Comparison of ENCODE assay signal across 12 cellular contexts in the genomic region with DNA sequence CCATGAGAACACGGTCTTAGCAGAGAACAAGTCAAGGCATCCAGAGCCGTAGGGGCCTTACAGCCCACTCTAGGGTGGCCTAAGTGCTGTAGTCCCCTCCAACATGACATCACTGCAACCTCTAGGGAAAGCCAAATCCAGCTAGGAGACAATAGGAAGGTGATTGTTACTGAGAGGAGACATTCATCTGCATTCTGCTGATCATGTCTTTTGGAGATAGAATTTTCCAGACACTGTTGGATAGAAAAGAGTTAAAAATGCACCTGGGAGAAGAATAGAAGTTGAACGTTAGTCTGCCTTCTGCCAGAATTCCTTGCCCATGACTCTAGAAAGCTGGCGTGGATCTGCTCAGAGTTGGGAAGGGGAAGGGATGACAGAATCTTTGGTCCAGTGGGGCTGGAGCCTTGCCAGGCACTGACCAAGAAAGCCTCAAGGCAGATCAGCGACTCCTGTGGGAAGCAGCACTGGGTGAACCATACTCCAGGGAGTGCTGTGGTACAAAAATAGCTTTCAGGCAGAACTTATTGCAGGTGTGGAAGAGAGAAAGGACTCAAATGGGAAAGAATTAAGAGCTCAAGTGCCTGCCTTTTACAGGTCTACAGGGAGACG. TPM values are rescaled to one million over a fixed set of nuclear protein-coding genes. Genes with fewer than 3 reads are reported as not detected.
A peak's percentile ranks its signal among the peaks of the same experiment; 100 is the strongest.
DNase-seq lines count a peak whose midpoint lies in the region; ATAC-seq, FAIRE-seq and TF ChIP-seq lines count a peak whose summit lies in the region.
"Had no signal": no experiment of that assay in that cellular context is flagged by ENCODE, and none has a peak within 500 bp of the region (broad histone marks: within the 10 kb centered on the region; RNA-seq: fewer than 3 reads in every experiment).

No MANE protein-coding gene starts in this region.

- intact Hi-C loops in HCT116 (cut with micrococcal nuclease) (loop anchor here (5.0 kb wide), 1 partner anchor 124 kb away; no protein-coding TSS in a partner anchor), testis (cut with DNase I; ENCODE audit: low total_unique reads) (no loop called here)

- no peak overlapping the region for H3K27ac ChIP-seq in HCT116 (ENCODE audit: low read depth, low read length)
- no peak overlapping the region for H3K27ac ChIP-seq in testis
- H3K27ac ChIP-seq: ascending aorta had no signal

- no peaks in the 10 kb centered on the region for H4K20me1 ChIP-seq in HCT116 (ENCODE audit: insufficient read depth)

- WGBS in testis, 2 donors, result 62 to 66% methylated on average over 6 of the region's 6 CpGs

- peak; percentile 7 to 43 (median 8); a peak in 1 of 6 replicates for TF ChIP-seq CTCF in HCT116 (IDR thresholded peaks at IDR 0.05 in 2 of 3, conservative IDR thresholded peaks at IDR 0.05 in 1 of 3; ENCODE audit: borderline replicate concordance in 1 of 3, insufficient read depth in 1 of 3, low read depth in 2 of 3, low read length in 2 of 3)
- TF ChIP-seq CTCF in WI38 (IDR thresholded peaks at IDR 0.05; ENCODE audit: low read depth, low read length), result 0 out of 2 replicates have a peak, but pooled peaks have one; percentile 24
- peak in 1 of 3 experiments; percentile 8 for TF ChIP-seq CTCF in testis (IDR thresholded peaks at IDR 0.05)

- H2AFZ ChIP-seq in HCT116 (ENCODE audit: low read depth, low read length, poor library complexity, severe bottlenecking), result no peak overlapping the region

- H3K4me1 ChIP-seq in HCT116 (ENCODE audit: control insufficient read depth in 1 of 2, insufficient read depth in 2 of 2, low read length in 2 of 2) (peaks cover 0 to 4% of the 10 kb centered on the region in 2 experiments; a peak in 3 of 4 replicates), testis (no peaks in the 10 kb centered on the region)

- DNase-seq in HCT116 (ENCODE audit: low read depth, low spot score) (no peak), foreskin melanocyte (peak; percentile 41), testis (peak; percentile 73), SW 1271 (lab: John Stamatoyannopoulos, UW) (no peak), GM12892 (ENCODE audit: insufficient read length) (no peak)
- DNase-seq: naive thymus-derived CD4-positive, alpha-beta T cell; NCI-H446; stimulated activated CD4-positive, alpha-beta T cell treated with anti-CD3 and anti-CD28 coated beads, Interleukin-1b, Interleukin-23, amount 100 ng/mL, for 48 hours; T-cell had no signal

- H3K4me3 ChIP-seq in HCT116 (replicated peaks in 1 of 2; ENCODE audit: low read depth in 1 of 2, low read length in 2 of 2), result no peak overlapping the region
- no peak overlapping the region for H3K4me3 ChIP-seq in WI38 (ENCODE audit: low read depth, low read length)
- no peak overlapping the region for H3K4me3 ChIP-seq in testis
- H3K4me3 ChIP-seq: ascending aorta had no signal

- no peak overlapping the region for H3K9ac ChIP-seq in HCT116 (ENCODE audit: low read length)

- H3K36me3 ChIP-seq in HCT116 (ENCODE audit: control insufficient read depth in 1 of 2, insufficient read depth in 2 of 2, low read length in 2 of 2), result no peaks in the 10 kb centered on the region
- H3K36me3 ChIP-seq in testis (ENCODE audit: low read depth, missing control alignments), result no peaks in the 10 kb centered on the region
- H3K36me3 ChIP-seq: ascending aorta had no signal

- CTCF ChIA-PET in HCT116 (lab: Charles Lee), result no interaction called here

- H3K79me2 ChIP-seq in HCT116 (ENCODE audit: insufficient read depth, low read length), result no peaks in the 10 kb centered on the region

- H3K27me3 ChIP-seq in HCT116 (ENCODE audit: insufficient read depth, low read length) (no peaks in the 10 kb centered on the region), testis (no peaks in the 10 kb centered on the region)
- H3K27me3 ChIP-seq: ascending aorta had no signal

- H3K9me3 ChIP-seq in HCT116 (ENCODE audit: control insufficient read depth in 1 of 2, insufficient read depth in 1 of 2, low read depth in 1 of 2, low read length in 2 of 2) (no peaks in the 10 kb centered on the region), testis (no peaks in the 10 kb centered on the region)
- H3K9me3 ChIP-seq: ascending aorta had no signal

- H3K9me2 ChIP-seq in HCT116 (ENCODE audit: insufficient read depth), result no peaks in the 10 kb centered on the region

- peak; percentile 52 for TF ChIP-seq RAD21 in HCT116 (IDR thresholded peaks at IDR 0.05; ENCODE audit: low read depth)

- POLR2A ChIA-PET in HCT116 (lab: Charles Lee), result no interaction called here

- RAD21 ChIA-PET in HCT116 (lab: Charles Lee; ENCODE audit: low non-redundant PET in 1 of 2, low total read pairs in 2 of 2, uncharacterized antibody in 2 of 2, unreplicated experiment in 2 of 2), result no interaction called here

- BruUV-seq in HCT116 (replicated peaks; lab: Mats Ljungman, UMichigan), result no TSS peak

- ATAC-seq in HCT116, result no peak
- ATAC-seq in GM21723 (IDR thresholded peaks at IDR 0.05; ENCODE audit: unreplicated experiment), result no peak
- ATAC-seq: naive thymus-derived CD4-positive, alpha-beta T cell; T-cell had no signal

- no peak overlapping the region for H3K4me2 ChIP-seq in HCT116 (ENCODE audit: low read length)

- TF ChIP-seq POLR2A in HCT116 (IDR thresholded peaks at IDR 0.05; ENCODE audit: borderline replicate concordance, extremely low read depth, insufficient read depth, insufficient read length) (no peak), testis (IDR thresholded peaks at IDR 0.05) (no peak), GM12892 (IDR thresholded peaks at IDR 0.05; ENCODE audit: low read depth, low read length) (no peak)

- FAIRE-seq in GM12892 (lab: Jason Lieb, UNC), result no peak

TF ChIP-seq in HCT116, 20 proteins besides CTCF, POLR2A, EP300 and RAD21 (continues in another document):
- TF ChIP-seq JUND (IDR thresholded peaks at IDR 0.05), result no peak
- TF ChIP-seq ATF3 (IDR thresholded peaks at IDR 0.05), result no peak
- no peak for TF ChIP-seq CBX3 (IDR thresholded peaks at IDR 0.05; ENCODE audit: low read depth)
- no peak for TF ChIP-seq ZFX (IDR thresholded peaks at IDR 0.05)
- no peak for TF ChIP-seq TCF7L2 (IDR thresholded peaks at IDR 0.05; ENCODE audit: borderline replicate concordance, extremely low read depth, insufficient read depth, insufficient read length)
- TF ChIP-seq SRF (IDR thresholded peaks at IDR 0.05; ENCODE audit: low read depth), result no peak
- no peak for TF ChIP-seq ELF1 (IDR thresholded peaks at IDR 0.05; ENCODE audit: borderline replicate concordance, low read depth)
- TF ChIP-seq EZH2 (IDR thresholded peaks at IDR 0.05), result no peak
- TF ChIP-seq EGR1 (IDR thresholded peaks at IDR 0.05; ENCODE audit: low read depth), result no peak
- TF ChIP-seq, protein P1, sequence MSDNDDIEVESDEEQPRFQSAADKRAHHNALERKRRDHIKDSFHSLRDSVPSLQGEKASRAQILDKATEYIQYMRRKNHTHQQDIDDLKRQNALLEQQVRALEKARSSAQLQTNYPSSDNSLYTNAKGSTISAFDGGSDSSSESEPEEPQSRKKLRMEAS (IDR thresholded peaks at IDR 0.05), result no peak
- no peak for TF ChIP-seq REST (IDR thresholded peaks at IDR 0.05; ENCODE audit: low read depth)
- TF ChIP-seq EZH2phosphoT487 (IDR thresholded peaks at IDR 0.05; ENCODE audit: borderline replicate concordance), result no peak
- no peak for TF ChIP-seq SIN3A (IDR thresholded peaks at IDR 0.05; ENCODE audit: low read depth)
- no peak for TF ChIP-seq YY1 (IDR thresholded peaks at IDR 0.05; ENCODE audit: extremely low read depth, insufficient replicate concordance, low read depth, low read length)
- no peak for TF ChIP-seq POLR2AphosphoS5 (IDR thresholded peaks at IDR 0.05; ENCODE audit: low read depth, low read length)
- no peak for TF ChIP-seq SP1 (IDR thresholded peaks at IDR 0.05; ENCODE audit: low read depth)

RNA-seq across cellular contexts. Expression of gene RAF1, which starts 44.8 kb away (rescaled TPM):
- total RNA-seq in HCT116 (2021; ENCODE audit: unreplicated experiment) (64.3 TPM), testis (100 to 1,000 TPM; 133 to 138 TPM)
- polyA plus RNA-seq in HCT116 (2012), result 49.7 and 51.0 TPM in 2 replicates
- 68.7 TPM for polyA plus RNA-seq in testis (ENCODE audit: insufficient read depth, low read depth, low replicate concordance)
- polyA plus RNA-seq in GM12892 (2012; ENCODE audit: missing spikeins), result 69.5 TPM

RNA-seq across cellular contexts. Expression of gene TMEM40, which starts 50.4 kb away (rescaled TPM):
- total RNA-seq in HCT116 (2021; ENCODE audit: unreplicated experiment) (12.3 TPM), testis (1 to 10 TPM; 1.5 to 1.7 TPM)
- 18.8 and 19.6 TPM in 2 replicates for polyA plus RNA-seq in HCT116 (2012)
- polyA plus RNA-seq in testis (ENCODE audit: insufficient read depth, low read depth, low replicate concordance), result 0.96 TPM
- 0.66 TPM for polyA plus RNA-seq in GM12892 (2012; ENCODE audit: missing spikeins)
- total RNA-seq: ascending aorta, T-cell had no signal
- polyA plus RNA-seq: naive thymus-derived CD4-positive, alpha-beta T cell had no signal

Comparison
In these comparisons a context has a peak if more than half of its experiments do, and no peak if none do; other contexts are left out.
1. DNase-seq: peak in foreskin melanocyte (single experiment) and testis (single experiment); none in HCT116 (single experiment), SW 1271 (0 of 2) and GM12892 (single experiment).